Comparison of ENCODE assay signal across 14 cellular contexts in genomic region chr12:109653896-109654295, GRCh38.
"Had no signal": no experiment of that assay in that cellular context is flagged by ENCODE, and none has a peak within 500 bp of the region (broad histone marks: within the 10 kb centered on the region; RNA-seq: fewer than 3 reads in every experiment).

No MANE protein-coding gene starts in this region.

- H3K27me3 ChIP-seq: cardiac muscle cell had no signal

- H3K4me1 Mint-ChIP-seq: activated CD4-positive, alpha-beta T cell treated with anti-CD3 and anti-CD28 coated beads for 36 hours; naive thymus-derived CD8-positive, alpha-beta T cell had no signal

- H3K79me2 ChIP-seq: parathyroid adenoma had no signal

- H3K4me1 ChIP-seq: parathyroid adenoma had no signal

- H3K36me3 ChIP-seq: cardiac muscle cell, esophagus muscularis mucosa, neutrophil had no signal

- ATAC-seq: activated CD4-positive, alpha-beta T cell treated with anti-CD3 and anti-CD28 coated beads for 36 hours; activated CD8-positive, alpha-beta T cell treated with anti-CD3 and anti-CD28 coated beads for 36 hours; activated naive CD4-positive, alpha-beta T cell treated with anti-CD3 and anti-CD28 coated beads, Interleukin-2, amount 50 U/mL, for 72 hours; activated T-cell treated with anti-CD3 and anti-CD28 coated beads, Interleukin-2, amount 50 U/mL, for 4 hours; naive thymus-derived CD8-positive, alpha-beta T cell; stimulated activated naive CD8-positive, alpha-beta T cell treated with anti-CD3 and anti-CD28 coated beads, Interleukin-15, Interleukin-2, amounts not matched to agents 100 U/mL and 50 U/mL, for 24 hours had no signal

- H3K27ac Mint-ChIP-seq: activated CD4-positive, alpha-beta T cell treated with anti-CD3 and anti-CD28 coated beads for 36 hours; activated CD8-positive, alpha-beta T cell treated with anti-CD3 and anti-CD28 coated beads for 36 hours; activated naive CD4-positive, alpha-beta T cell treated with anti-CD3 and anti-CD28 coated beads, Interleukin-2, amount 50 U/mL, for 72 hours; naive thymus-derived CD8-positive, alpha-beta T cell had no signal

- H3K4me3 Mint-ChIP-seq: activated CD4-positive, alpha-beta T cell treated with anti-CD3 and anti-CD28 coated beads for 36 hours; activated CD8-positive, alpha-beta T cell treated with anti-CD3 and anti-CD28 coated beads for 36 hours; activated T-cell treated with anti-CD3 and anti-CD28 coated beads, Interleukin-2, amount 50 U/mL, for 4 hours; naive thymus-derived CD8-positive, alpha-beta T cell had no signal

- H3K9me3 ChIP-seq: esophagus muscularis mucosa, neutrophil had no signal

- H3K9me3 Mint-ChIP-seq: activated CD8-positive, alpha-beta T cell treated with anti-CD3 and anti-CD28 coated beads for 36 hours; activated naive CD4-positive, alpha-beta T cell treated with anti-CD3 and anti-CD28 coated beads, Interleukin-2, amount 50 U/mL, for 72 hours; activated T-cell treated with anti-CD3 and anti-CD28 coated beads, Interleukin-2, amount 50 U/mL, for 4 hours; naive thymus-derived CD8-positive, alpha-beta T cell had no signal

- H2AFZ ChIP-seq: parathyroid adenoma had no signal

- H3K36me3 Mint-ChIP-seq: activated naive CD4-positive, alpha-beta T cell treated with anti-CD3 and anti-CD28 coated beads, Interleukin-2, amount 50 U/mL, for 72 hours; naive thymus-derived CD8-positive, alpha-beta T cell had no signal

- H3K27ac ChIP-seq: cardiac muscle cell, esophagus muscularis mucosa, neutrophil, parathyroid adenoma had no signal

- H3K4me3 ChIP-seq: cardiac muscle cell, esophagus muscularis mucosa had no signal

- H3K9ac ChIP-seq: parathyroid adenoma had no signal

- DNase-seq: activated CD4-positive, alpha-beta T cell treated with anti-CD3 and anti-CD28 coated beads for 36 hours; activated CD8-positive, alpha-beta T cell treated with anti-CD3 and anti-CD28 coated beads for 36 hours; activated gamma-delta T cell; activated T-cell treated with anti-CD3 and anti-CD28 coated beads, Interleukin-2, amount 50 U/mL, for 4 hours; mammary epithelial cell; stimulated activated naive CD8-positive, alpha-beta T cell treated with anti-CD3 and anti-CD28 coated beads, Interleukin-15, Interleukin-2, amounts not matched to agents 100 U/mL and 50 U/mL, for 24 hours; T-helper 1 cell; T1000 had no signal
